In the genomic region with DNA sequence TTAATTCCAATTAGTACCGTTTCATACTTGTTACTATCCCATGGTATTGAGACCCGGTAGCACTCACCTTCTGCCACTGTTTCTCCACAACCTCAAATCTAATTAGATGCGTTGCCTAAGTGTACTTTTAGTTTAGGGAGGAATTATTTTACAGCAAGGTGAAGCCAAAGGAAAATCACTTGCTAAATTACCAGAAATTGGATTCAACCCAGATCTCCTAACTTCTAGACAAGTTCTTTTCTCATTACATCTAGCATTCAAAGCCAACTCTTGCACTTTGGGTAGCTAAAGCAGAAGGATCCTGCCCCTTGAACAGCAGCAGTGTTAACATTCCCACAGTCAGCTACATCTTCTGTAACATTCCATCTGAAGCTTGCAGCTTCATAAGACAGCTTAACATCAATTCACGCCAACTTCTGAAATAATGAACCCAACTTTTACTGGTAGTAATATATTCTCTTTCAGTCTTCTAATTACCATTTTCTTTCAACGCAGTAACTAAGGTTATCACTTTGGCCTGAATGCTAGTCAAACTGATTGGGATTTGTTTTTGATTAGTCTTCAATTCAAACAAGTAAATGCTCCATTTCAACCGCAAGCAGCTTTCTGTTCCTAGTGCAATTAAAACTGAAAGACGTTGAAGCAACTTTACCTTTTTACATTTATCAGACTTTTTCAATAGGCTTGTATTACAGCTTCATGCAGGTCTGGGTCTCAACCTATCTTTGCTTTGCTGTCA, we compare ENCODE assay signal across 8 cellular contexts. TPM values are rescaled to one million over a fixed set of nuclear protein-coding genes. Genes with fewer than 3 reads are reported as not detected.
DNase-seq lines count a peak whose midpoint lies in the region; ATAC-seq and TF ChIP-seq lines count a peak whose summit lies in the region.

No MANE protein-coding gene starts in this region.

- no peak overlapping the region for H2AFZ ChIP-seq in trophoblast cell (ENCODE audit: insufficient read depth, low read length, poor library complexity)

- no peak overlapping the region for H3K4ac ChIP-seq in trophoblast cell (ENCODE audit: low read depth, low read length)

- DNase-seq in stimulated activated naive CD8-positive, alpha-beta T cell treated with anti-CD3 and anti-CD28 coated beads, Interleukin-15, Interleukin-2, amounts not matched to agents 100 U/mL and 50 U/mL, for 24 hours: no peak
- DNase-seq in SK-N-MC (ENCODE audit: low read depth, low spot score) (no peak), esophagus squamous epithelium (lab: John Stamatoyannopoulos, UW) (no peak), trophoblast cell (no peak), ecto neural progenitor cell (ENCODE audit: low spot score) (no peak)
- no peak for DNase-seq in stimulated activated CD4-positive, alpha-beta T cell treated with anti-CD3 and anti-CD28 coated beads, Interleukin-12 subunit alpha, Interleukin-12 subunit beta, amount 100 ng/mL, for 4 hours

- H3K9me3 ChIP-seq in SK-N-MC (ENCODE audit: low read depth, low read length) (no peaks in the 10 kb centered on the region), esophagus squamous epithelium (no peaks in the 10 kb centered on the region), trophoblast cell (ENCODE audit: insufficient read depth, low read depth, low read length) (no peaks in the 10 kb centered on the region)

- peak overlapping the region; percentile 95 for H3K27ac Mint-ChIP-seq in stimulated activated naive CD8-positive, alpha-beta T cell treated with anti-CD3 and anti-CD28 coated beads, Interleukin-15, Interleukin-2, amounts not matched to agents 100 ng/mL and 50 ng/mL, for 24 hours

- H2BK120ac ChIP-seq in trophoblast cell (ENCODE audit: insufficient read depth, low read length, poor library complexity): no peak overlapping the region

- H3K4me3 Mint-ChIP-seq in stimulated activated naive CD8-positive, alpha-beta T cell treated with anti-CD3 and anti-CD28 coated beads, Interleukin-15, Interleukin-2, amounts not matched to agents 100 ng/mL and 50 ng/mL, for 24 hours: peak overlapping the region; percentile 97

- no peak overlapping the region for H3K14ac ChIP-seq in trophoblast cell (ENCODE audit: low read length)

- no peak overlapping the region for H2BK12ac ChIP-seq in trophoblast cell (ENCODE audit: low read length)

- no peak for TF ChIP-seq POLR2A in esophagus squamous epithelium (IDR thresholded peaks at IDR 0.05)

- intact Hi-C loops in esophagus squamous epithelium (cut with DNase I): no loop called here

- peaks cover 44% of the 10 kb centered on the region for H3K36me3 Mint-ChIP-seq in stimulated activated naive CD8-positive, alpha-beta T cell treated with anti-CD3 and anti-CD28 coated beads, Interleukin-15, Interleukin-2, amounts not matched to agents 100 ng/mL and 50 ng/mL, for 24 hours (ENCODE audit: low read depth)

- H4K12ac ChIP-seq in trophoblast cell (ENCODE audit: low read depth, low read length): no peak overlapping the region

- no peak for ATAC-seq in stimulated activated naive CD8-positive, alpha-beta T cell treated with anti-CD3 and anti-CD28 coated beads, Interleukin-15, Interleukin-2, amounts not matched to agents 100 U/mL and 50 U/mL, for 24 hours
- ATAC-seq in HG02870 (IDR thresholded peaks at IDR 0.05; ENCODE audit: unreplicated experiment): no peak

- H4K8ac ChIP-seq in trophoblast cell (ENCODE audit: low read depth, low read length): no peak overlapping the region

- no peak overlapping the region for H3K23ac ChIP-seq in trophoblast cell (ENCODE audit: low read length)

- H3K4me2 ChIP-seq in trophoblast cell (ENCODE audit: low read length): peak overlapping the region; percentile 88

- H3K4me1 Mint-ChIP-seq in stimulated activated naive CD8-positive, alpha-beta T cell treated with anti-CD3 and anti-CD28 coated beads, Interleukin-15, Interleukin-2, amounts not matched to agents 100 ng/mL and 50 ng/mL, for 24 hours (ENCODE audit: low read depth): peaks cover 63% of the 10 kb centered on the region

- H3K79me2 ChIP-seq in trophoblast cell (ENCODE audit: control insufficient read depth, insufficient read depth, low read length, poor library complexity): peaks cover 15% of the 10 kb centered on the region

- no peak overlapping the region for H4K91ac ChIP-seq in trophoblast cell (ENCODE audit: low read depth, low read length)

- peaks cover 8% of the 10 kb centered on the region for H3K79me1 ChIP-seq in trophoblast cell (ENCODE audit: low read length)

- 31 to 32% methylated on average over 7 of the region's 7 CpGs for WGBS in esophagus squamous epithelium, 2 donors
- WGBS in trophoblast cell (ENCODE audit: extremely low coverage, insufficient coverage, insufficient read length): no CpG with 5 or more reads among the region's 7 CpGs

- no peak overlapping the region for H3K18ac ChIP-seq in trophoblast cell (ENCODE audit: low read length)

- peak overlapping the region; percentile 90 for H3K4me3 ChIP-seq in SK-N-MC
- peak overlapping the region; percentile 76 to 97 (median 80) for H3K4me3 ChIP-seq in esophagus squamous epithelium
- H3K4me3 ChIP-seq in trophoblast cell (ENCODE audit: low read depth, low read length): no peak overlapping the region

- H3K36me3 ChIP-seq in SK-N-MC (ENCODE audit: insufficient read depth, low read length) (peaks cover 43% of the 10 kb centered on the region), esophagus squamous epithelium (peaks cover 0 to 38% (median 5%) of the 10 kb centered on the region in 3 donors), trophoblast cell (ENCODE audit: control insufficient read depth in 1 of 2, insufficient read depth in 2 of 2, low read length in 2 of 2) (peaks cover 12 to 18% of the 10 kb centered on the region in 2 experiments)

- no peaks in the 10 kb centered on the region for H3K9me3 Mint-ChIP-seq in stimulated activated naive CD8-positive, alpha-beta T cell treated with anti-CD3 and anti-CD28 coated beads, Interleukin-15, Interleukin-2, amounts not matched to agents 100 ng/mL and 50 ng/mL, for 24 hours

- H3K27ac ChIP-seq in SK-N-MC (peak overlapping the region; percentile 39), esophagus squamous epithelium (peak overlapping the region; percentile 95 to 99 (median 97)), trophoblast cell (ENCODE audit: low read depth, low read length) (peak overlapping the region; percentile 75)

- H3K9ac ChIP-seq in SK-N-MC (ENCODE audit: insufficient read length) (peak overlapping the region; percentile 94), trophoblast cell (ENCODE audit: low read length) (no peak overlapping the region)

- H3K27me3 ChIP-seq in esophagus squamous epithelium (no peaks in the 10 kb centered on the region), trophoblast cell (ENCODE audit: insufficient read depth, low read length) (no peaks in the 10 kb centered on the region)

- H3K4me1 ChIP-seq in esophagus squamous epithelium (peaks cover 0 to 59% (median 6%) of the 10 kb centered on the region in 3 donors), trophoblast cell (ENCODE audit: control insufficient read depth in 1 of 2, insufficient read depth in 2 of 2, low read length in 2 of 2) (peaks cover 2% of the 10 kb centered on the region in 2 experiments)

- no peak overlapping the region for H2AK5ac ChIP-seq in trophoblast cell (ENCODE audit: low read length)

- TF ChIP-seq CTCF in esophagus squamous epithelium (IDR thresholded peaks at IDR 0.05): no peak

- H3K27me3 Mint-ChIP-seq in stimulated activated naive CD8-positive, alpha-beta T cell treated with anti-CD3 and anti-CD28 coated beads, Interleukin-15, Interleukin-2, amounts not matched to agents 100 ng/mL and 50 ng/mL, for 24 hours: no peaks in the 10 kb centered on the region

- H2BK5ac ChIP-seq in trophoblast cell (ENCODE audit: low read depth, low read length, poor library complexity): no peak overlapping the region

RNA-seq across cellular contexts. Expression of a gene that starts 0.9 kb away (rescaled TPM):
- total RNA-seq in esophagus squamous epithelium: 100 to 1,000 TPM in 3 of 4 donors, 10 to 100 TPM in 1; 88.8 to 161 (median 128) TPM
- 331 and 347 TPM in 2 replicates for polyA plus RNA-seq in trophoblast cell (2013)

RNA-seq across cellular contexts. Expression of a gene that starts 8.6 kb away (rescaled TPM):
- 1 to 10 TPM; 1.1 to 6.2 (median 2.8) TPM for total RNA-seq in esophagus squamous epithelium
- 3.9 and 4.3 TPM in 2 replicates for polyA plus RNA-seq in trophoblast cell (2013)

Comparison
In these comparisons a context has a peak if more than half of its experiments do, and no peak if none do; other contexts are left out.
1. H3K27ac ChIP-seq: peak in every context shown above with its lines; median percentile 97 in esophagus squamous epithelium; 75 in trophoblast cell; 39 in SK-N-MC.